Comparison of ENCODE assay signal across 8 cellular contexts in genomic region chr5:127562252-127562651, GRCh38. TPM values are rescaled to one million over a fixed set of nuclear protein-coding genes. Genes with fewer than 3 reads are reported as not detected.
DNase-seq lines count a peak whose midpoint lies in the region; ATAC-seq and TF ChIP-seq lines count a peak whose summit lies in the region.

No MANE protein-coding gene starts in this region.

- H4K20me1 ChIP-seq in hepatocyte (ENCODE audit: insufficient read depth, poor library complexity, severe bottlenecking), result no peaks in the 10 kb centered on the region

- no peak overlapping the region for H3K27ac ChIP-seq in hepatocyte
- H3K27ac ChIP-seq in colonic mucosa, result no peak overlapping the region

- WGBS in hepatocyte (ENCODE audit: low lambda C conversion rate, missing lambda C conversion rate), result 11% methylated on average over 3 of the region's 3 CpGs

- H3K4me3 ChIP-seq in hepatocyte (no peak overlapping the region), colonic mucosa (no peak overlapping the region)

- H3K36me3 ChIP-seq in hepatocyte (replicated peaks; ENCODE audit: insufficient read depth, low read depth) (no peaks in the 10 kb centered on the region), colonic mucosa (no peaks in the 10 kb centered on the region)

- TF ChIP-seq CTCF in AG09319 (IDR thresholded peaks at IDR 0.05; ENCODE audit: low read depth, low read length), result peak; percentile 12
- TF ChIP-seq CTCF in hepatocyte (IDR thresholded peaks at IDR 0.05; ENCODE audit: poor library complexity), result peak; percentile 48
- TF ChIP-seq CTCF in colonic mucosa (IDR thresholded peaks at IDR 0.05), result no peak

- H3K4me2 ChIP-seq in hepatocyte, result no peak overlapping the region

- no peaks in the 10 kb centered on the region for H3K79me2 ChIP-seq in hepatocyte

- intact Hi-C loops in colonic mucosa (cut with DNase I), result loop anchor here (5.0 to 10.0 kb wide), 3 partner anchors 183 to 640 kb away; no protein-coding TSS in a partner anchor

- DNase-seq in AG09319 (ENCODE audit: extremely low read depth, low read depth), result no peak
- DNase-seq in SK-MEL-5 (ENCODE audit: low read depth, low spot score), result peak; percentile 71
- peak; percentile 30 for DNase-seq in hepatocyte (ENCODE audit: low spot score)
- no peak for DNase-seq in colonic mucosa
- DNase-seq in HK-2 (ENCODE audit: unreplicated experiment), result no peak

- H3K9ac ChIP-seq in colonic mucosa (ENCODE audit: low read depth in 2 of 2, low read length in 2 of 2), result no peak overlapping the region

- no peak overlapping the region for H2AFZ ChIP-seq in hepatocyte

- H3K4me1 ChIP-seq in hepatocyte (ENCODE audit: insufficient read depth) (no peaks in the 10 kb centered on the region), colonic mucosa (no peaks in the 10 kb centered on the region)

- in situ Hi-C loops in SK-MEL-5 (cut with HindIII; ENCODE audit: low pct_unique_long_range_greater_than_20kb, low sequenced_read_pairs), result no loop called here

- ATAC-seq in GM21786 (IDR thresholded peaks at IDR 0.05; ENCODE audit: unreplicated experiment) (peak; percentile 24), GM19328 (IDR thresholded peaks at IDR 0.05; ENCODE audit: unreplicated experiment) (no peak), GM19397 (IDR thresholded peaks at IDR 0.05; ENCODE audit: unreplicated experiment) (no peak)

- H3K9me3 ChIP-seq in hepatocyte (ENCODE audit: low read depth), result no peaks in the 10 kb centered on the region
- H3K9me3 ChIP-seq in colonic mucosa, result no peaks in the 10 kb centered on the region

- H3K27me3 ChIP-seq in hepatocyte (no peaks in the 10 kb centered on the region), colonic mucosa (no peaks in the 10 kb centered on the region)

- no peaks in the 10 kb centered on the region for H3K9me2 ChIP-seq in hepatocyte (replicated peaks; ENCODE audit: insufficient read depth)

RNA-seq across cellular contexts. Expression of gene PRRC1, which starts 44.8 kb away (rescaled TPM):
- 36.5 and 41.4 TPM in 2 replicates for total RNA-seq in SK-MEL-5 (2014; rRNA removed; shearing (Covaris generic))
- 33.2 and 35.0 TPM in 2 replicates for polyA plus RNA-seq in SK-MEL-5 (2015; cell fraction: cytosol; rRNA removed)
- polyA plus RNA-seq in SK-MEL-5 (2015; cell fraction: nucleus; rRNA removed), result 47.1 and 48.0 TPM in 2 replicates
- total RNA-seq in hepatocyte (84.0 and 105 TPM in 2 replicates), colonic mucosa (10 to 100 TPM; 73.0 to 79.9 TPM)
- 38.7 and 53.9 TPM in 2 replicates for polyA plus RNA-seq in hepatocyte

Comparison
In these comparisons a context has a peak if more than half of its experiments do, and no peak if none do; other contexts are left out.
1. DNase-seq: peak in SK-MEL-5 (single experiment) and hepatocyte (single experiment); none in AG09319 (single experiment), colonic mucosa (single experiment) and HK-2 (single experiment).